1 cellular context compared by ENCODE assay signal in the genomic region with DNA sequence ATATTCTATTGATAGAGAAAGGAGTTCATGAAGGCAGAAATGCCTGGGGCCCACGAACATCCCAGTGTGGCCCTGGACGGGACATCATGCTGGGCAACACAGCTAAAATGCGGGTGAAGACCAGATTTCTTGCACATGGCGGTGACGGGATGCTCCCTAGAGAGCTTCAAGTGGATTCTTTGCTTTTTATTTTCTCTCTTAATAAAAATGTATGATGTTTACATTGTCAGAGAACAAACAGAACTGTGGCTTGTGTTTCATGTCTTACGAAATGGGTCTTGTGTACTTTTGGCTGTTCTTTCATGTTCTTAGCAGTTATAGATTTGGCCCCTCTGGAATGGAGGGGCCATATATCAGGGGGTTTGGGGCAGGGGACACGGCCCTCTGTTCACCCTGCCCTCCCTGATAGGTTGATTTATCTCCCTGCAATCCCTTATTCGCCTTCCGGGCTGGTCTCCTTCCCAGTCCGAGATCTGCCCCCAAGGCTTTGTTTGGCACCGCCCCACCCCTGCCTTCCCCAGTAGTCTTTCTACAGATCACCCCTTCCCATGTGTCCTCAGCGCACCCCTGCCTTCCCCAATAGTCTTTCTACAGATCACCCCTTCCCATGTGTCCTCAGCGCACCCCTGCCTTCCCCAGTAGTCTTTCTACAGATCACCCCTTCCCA.
A peak's percentile ranks its signal among the peaks of the same experiment; 100 is the strongest.
TF ChIP-seq lines count a peak whose summit lies in the region.

No MANE protein-coding gene starts in this region.

TF ChIP-seq in HepG2, 621 proteins besides CTCF, POLR2A, EP300 and RAD21 (continued from another document and continues in another):
- TF ChIP-seq, protein P1, sequence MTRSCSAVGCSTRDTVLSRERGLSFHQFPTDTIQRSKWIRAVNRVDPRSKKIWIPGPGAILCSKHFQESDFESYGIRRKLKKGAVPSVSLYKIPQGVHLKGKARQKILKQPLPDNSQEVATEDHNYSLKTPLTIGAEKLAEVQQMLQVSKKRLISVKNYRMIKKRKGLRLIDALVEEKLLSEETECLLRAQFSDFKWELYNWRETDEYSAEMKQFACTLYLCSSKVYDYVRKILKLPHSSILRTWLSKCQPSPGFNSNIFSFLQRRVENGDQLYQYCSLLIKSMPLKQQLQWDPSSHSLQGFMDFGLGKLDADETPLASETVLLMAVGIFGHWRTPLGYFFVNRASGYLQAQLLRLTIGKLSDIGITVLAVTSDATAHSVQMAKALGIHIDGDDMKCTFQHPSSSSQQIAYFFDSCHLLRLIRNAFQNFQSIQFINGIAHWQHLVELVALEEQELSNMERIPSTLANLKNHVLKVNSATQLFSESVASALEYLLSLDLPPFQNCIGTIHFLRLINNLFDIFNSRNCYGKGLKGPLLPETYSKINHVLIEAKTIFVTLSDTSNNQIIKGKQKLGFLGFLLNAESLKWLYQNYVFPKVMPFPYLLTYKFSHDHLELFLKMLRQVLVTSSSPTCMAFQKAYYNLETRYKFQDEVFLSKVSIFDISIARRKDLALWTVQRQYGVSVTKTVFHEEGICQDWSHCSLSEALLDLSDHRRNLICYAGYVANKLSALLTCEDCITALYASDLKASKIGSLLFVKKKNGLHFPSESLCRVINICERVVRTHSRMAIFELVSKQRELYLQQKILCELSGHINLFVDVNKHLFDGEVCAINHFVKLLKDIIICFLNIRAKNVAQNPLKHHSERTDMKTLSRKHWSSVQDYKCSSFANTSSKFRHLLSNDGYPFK (CRISPR knock-in tag; IDR thresholded peaks at IDR 0.05; ENCODE audit: borderline replicate concordance) = no peak
- TF ChIP-seq ZNF207 (IDR thresholded peaks at IDR 0.05; ENCODE audit: borderline replicate concordance) (no peak), ZNF768 (CRISPR knock-in tag; IDR thresholded peaks at IDR 0.05) (no peak), ZNF776 (CRISPR knock-in tag; IDR thresholded peaks at IDR 0.05) (no peak), SMAD3 (CRISPR knock-in tag; IDR thresholded peaks at IDR 0.05) (0 out of 2 replicates have a peak, but pooled peaks have one; percentile 34), NFKBIZ (CRISPR knock-in tag; IDR thresholded peaks at IDR 0.05) (no peak), ZFP1 (CRISPR knock-in tag; IDR thresholded peaks at IDR 0.05) (no peak), ADNP (CRISPR knock-in tag; IDR thresholded peaks at IDR 0.05) (no peak), PAWR (CRISPR knock-in tag; IDR thresholded peaks at IDR 0.05; ENCODE audit: borderline replicate concordance) (no peak), MAFF (IDR thresholded peaks at IDR 0.05; ENCODE audit: low read depth, low read length) (no peak), ZFP82 (CRISPR knock-in tag; IDR thresholded peaks at IDR 0.05; ENCODE audit: borderline replicate concordance) (no peak), ZNF274 (CRISPR knock-in tag; IDR thresholded peaks at IDR 0.05) (no peak), NFATC3 (CRISPR knock-in tag; IDR thresholded peaks at IDR 0.05) (no peak), NKX3-1 (CRISPR knock-in tag; IDR thresholded peaks at IDR 0.05) (no peak), ATF6 (CRISPR knock-in tag; conservative IDR thresholded peaks at IDR 0.05) (no peak), FIP1L1 (IDR thresholded peaks at IDR 0.05; ENCODE audit: borderline replicate concordance, insufficient read depth, low read depth, low read length) (no peak), RFXANK (CRISPR knock-in tag; IDR thresholded peaks at IDR 0.05) (no peak), ZBTB4 (CRISPR knock-in tag; IDR thresholded peaks at IDR 0.05; ENCODE audit: borderline replicate concordance) (no peak), ZNF343 (CRISPR knock-in tag; IDR thresholded peaks at IDR 0.05) (no peak), ZNF660 (CRISPR knock-in tag; IDR thresholded peaks at IDR 0.05; ENCODE audit: borderline replicate concordance, low read depth) (no peak), ZNF784 (CRISPR knock-in tag; IDR thresholded peaks at IDR 0.05; ENCODE audit: borderline replicate concordance) (no peak), MEF2D (CRISPR knock-in tag; IDR thresholded peaks at IDR 0.05) (no peak), IKZF1 (IDR thresholded peaks at IDR 0.05) (no peak), ZNF770 (CRISPR knock-in tag; IDR thresholded peaks at IDR 0.05) (no peak), TEAD3 (CRISPR knock-in tag; optimal IDR thresholded peaks at IDR 0.05; ENCODE audit: borderline replicate concordance) (peak; percentile 26), ATF7-NPFF (CRISPR knock-in tag; IDR thresholded peaks at IDR 0.05; ENCODE audit: low read depth) (no peak), HMG20B (CRISPR knock-in tag; conservative IDR thresholded peaks at IDR 0.05) (no peak), CENPT (CRISPR knock-in tag; IDR thresholded peaks at IDR 0.05; ENCODE audit: low read depth) (no peak), MED13 (CRISPR knock-in tag; IDR thresholded peaks at IDR 0.05) (no peak), ARID5B (CRISPR knock-in tag; IDR thresholded peaks at IDR 0.05) (peak; percentile 76), NCOA2 (CRISPR knock-in tag; IDR thresholded peaks at IDR 0.05) (peak; percentile 72)
- TF ChIP-seq, protein P2, sequence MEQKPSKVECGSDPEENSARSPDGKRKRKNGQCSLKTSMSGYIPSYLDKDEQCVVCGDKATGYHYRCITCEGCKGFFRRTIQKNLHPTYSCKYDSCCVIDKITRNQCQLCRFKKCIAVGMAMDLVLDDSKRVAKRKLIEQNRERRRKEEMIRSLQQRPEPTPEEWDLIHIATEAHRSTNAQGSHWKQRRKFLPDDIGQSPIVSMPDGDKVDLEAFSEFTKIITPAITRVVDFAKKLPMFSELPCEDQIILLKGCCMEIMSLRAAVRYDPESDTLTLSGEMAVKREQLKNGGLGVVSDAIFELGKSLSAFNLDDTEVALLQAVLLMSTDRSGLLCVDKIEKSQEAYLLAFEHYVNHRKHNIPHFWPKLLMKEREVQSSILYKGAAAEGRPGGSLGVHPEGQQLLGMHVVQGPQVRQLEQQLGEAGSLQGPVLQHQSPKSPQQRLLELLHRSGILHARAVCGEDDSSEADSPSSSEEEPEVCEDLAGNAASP (CRISPR knock-in tag; IDR thresholded peaks at IDR 0.05; ENCODE audit: borderline replicate concordance) = peak; percentile 64; the same call in 1 of the 2 replicates
- TF ChIP-seq, protein P3, sequence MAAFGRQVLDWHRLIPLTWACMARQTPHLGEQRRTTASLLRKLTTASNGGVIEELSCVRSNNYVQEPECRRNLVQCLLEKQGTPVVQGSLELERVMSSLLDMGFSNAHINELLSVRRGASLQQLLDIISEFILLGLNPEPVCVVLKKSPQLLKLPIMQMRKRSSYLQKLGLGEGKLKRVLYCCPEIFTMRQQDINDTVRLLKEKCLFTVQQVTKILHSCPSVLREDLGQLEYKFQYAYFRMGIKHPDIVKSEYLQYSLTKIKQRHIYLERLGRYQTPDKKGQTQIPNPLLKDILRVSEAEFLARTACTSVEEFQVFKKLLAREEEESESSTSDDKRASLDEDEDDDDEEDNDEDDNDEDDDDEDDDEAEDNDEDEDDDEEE (CRISPR knock-in tag; IDR thresholded peaks at IDR 0.05) = no peak
- TF ChIP-seq, protein P4, sequence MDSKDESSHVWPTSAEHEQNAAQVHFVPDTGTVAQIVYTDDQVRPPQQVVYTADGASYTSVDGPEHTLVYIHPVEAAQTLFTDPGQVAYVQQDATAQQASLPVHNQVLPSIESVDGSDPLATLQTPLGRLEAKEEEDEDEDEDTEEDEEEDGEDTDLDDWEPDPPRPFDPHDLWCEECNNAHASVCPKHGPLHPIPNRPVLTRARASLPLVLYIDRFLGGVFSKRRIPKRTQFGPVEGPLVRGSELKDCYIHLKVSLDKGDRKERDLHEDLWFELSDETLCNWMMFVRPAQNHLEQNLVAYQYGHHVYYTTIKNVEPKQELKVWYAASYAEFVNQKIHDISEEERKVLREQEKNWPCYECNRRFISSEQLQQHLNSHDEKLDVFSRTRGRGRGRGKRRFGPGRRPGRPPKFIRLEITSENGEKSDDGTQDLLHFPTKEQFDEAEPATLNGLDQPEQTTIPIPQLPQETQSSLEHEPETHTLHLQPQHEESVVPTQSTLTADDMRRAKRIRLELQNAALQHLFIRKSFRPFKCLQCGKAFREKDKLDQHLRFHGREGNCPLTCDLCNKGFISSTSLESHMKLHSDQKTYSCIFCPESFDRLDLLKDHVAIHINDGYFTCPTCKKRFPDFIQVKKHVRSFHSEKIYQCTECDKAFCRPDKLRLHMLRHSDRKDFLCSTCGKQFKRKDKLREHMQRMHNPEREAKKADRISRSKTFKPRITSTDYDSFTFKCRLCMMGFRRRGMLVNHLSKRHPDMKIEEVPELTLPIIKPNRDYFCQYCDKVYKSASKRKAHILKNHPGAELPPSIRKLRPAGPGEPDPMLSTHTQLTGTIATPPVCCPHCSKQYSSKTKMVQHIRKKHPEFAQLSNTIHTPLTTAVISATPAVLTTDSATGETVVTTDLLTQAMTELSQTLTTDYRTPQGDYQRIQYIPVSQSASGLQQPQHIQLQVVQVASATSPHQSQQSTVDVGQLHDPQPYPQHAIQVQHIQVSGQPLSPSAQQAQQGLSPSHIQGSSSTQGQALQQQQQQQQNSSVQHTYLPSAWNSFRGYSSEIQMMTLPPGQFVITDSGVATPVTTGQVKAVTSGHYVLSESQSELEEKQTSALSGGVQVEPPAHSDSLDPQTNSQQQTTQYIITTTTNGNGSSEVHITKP (CRISPR knock-in tag; IDR thresholded peaks at IDR 0.05; ENCODE audit: low read depth) = no peak
